Comparison of ENCODE assay signal across 2 cellular contexts in the genomic region with DNA sequence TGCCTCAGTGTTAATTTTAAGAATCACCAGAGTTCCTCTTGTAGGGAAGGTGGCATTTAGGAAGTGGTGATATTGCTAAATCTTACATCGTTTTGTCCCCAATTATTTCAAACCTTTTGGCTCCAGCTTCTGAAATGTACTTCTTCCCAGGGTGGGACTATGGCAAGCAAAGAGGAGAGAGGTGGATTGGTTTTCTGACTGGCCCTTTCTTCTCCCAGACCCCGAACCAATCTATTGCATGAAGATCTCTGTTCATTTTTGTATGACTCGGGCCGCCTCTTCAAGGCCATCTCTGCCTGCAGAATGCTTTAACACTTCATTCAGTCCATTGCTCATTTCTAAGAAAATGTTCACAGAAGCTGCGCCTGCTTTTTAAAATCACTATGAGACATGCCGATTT.
TF ChIP-seq lines count a peak whose summit lies in the region.

No MANE protein-coding gene starts in this region.

TF ChIP-seq in endothelial cell of umbilical vein, 7 proteins besides CTCF, POLR2A, EP300 and RAD21:
- peak; percentile 64 for TF ChIP-seq EZH2 (IDR thresholded peaks at IDR 0.05; ENCODE audit: borderline replicate concordance, low read depth, low read length, severe bottlenecking)
- no peak for TF ChIP-seq FOS (IDR thresholded peaks at IDR 0.05; ENCODE audit: borderline replicate concordance, insufficient read depth, low read length)

TF ChIP-seq in neural cell, 6 proteins besides CTCF, POLR2A, EP300 and RAD21:
- peak; percentile 12 for TF ChIP-seq POLR2AphosphoS5 (IDR thresholded peaks at IDR 0.05)
- TF ChIP-seq EZH2 (IDR thresholded peaks at IDR 0.05; ENCODE audit: borderline replicate concordance, insufficient read depth, low read length, poor library complexity, severe bottlenecking) = no peak
